ENCODE assay signal across 29 cellular contexts in the genomic region with DNA sequence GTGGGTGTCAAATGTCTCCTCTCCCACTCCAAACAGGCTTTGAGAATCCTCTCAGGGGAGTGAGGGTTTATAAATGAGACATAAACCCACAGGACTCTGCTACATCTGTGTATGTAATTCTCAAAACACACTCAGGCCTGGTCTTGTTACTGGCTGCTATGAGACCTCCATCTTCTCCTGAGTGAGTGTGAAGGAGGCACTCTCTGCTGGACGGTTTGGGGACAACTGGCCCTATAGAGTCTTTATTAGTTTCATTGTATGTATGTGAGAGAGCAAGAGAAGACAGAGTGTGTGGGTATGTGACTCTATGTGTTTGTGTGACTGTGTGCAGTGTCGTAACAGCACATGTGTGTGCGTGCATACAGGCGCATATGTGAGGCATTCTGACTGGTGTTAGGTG. TPM values are rescaled to one million over a fixed set of nuclear protein-coding genes. Genes with fewer than 3 reads are reported as not detected.
DNase-seq lines count a peak whose midpoint lies in the region; ATAC-seq, FAIRE-seq and TF ChIP-seq lines count a peak whose summit lies in the region.
"Had no signal": no experiment of that assay in that cellular context is flagged by ENCODE, and none has a peak within 500 bp of the region (broad histone marks: within the 10 kb centered on the region; RNA-seq: fewer than 3 reads in every experiment).

No MANE protein-coding gene starts in this region.

- BruUV-seq in HepG2 (replicated peaks; lab: Mats Ljungman, UMichigan): no TSS peak

- CTCF ChIA-PET in HepG2 (lab: Yijun Ruan, JAX; ENCODE audit: low intra/inter-chr PET ratio, low total read pairs): no interaction called here

- H4K20me1 ChIP-seq in HepG2 (ENCODE audit: insufficient read depth, low read length): no peaks in the 10 kb centered on the region
- H4K20me1 ChIP-seq: BLaER1 had no signal

- H3K9me3 Mint-ChIP-seq in osteocyte (ENCODE audit: unreplicated experiment): peaks cover 19% of the 10 kb centered on the region
- H3K9me3 Mint-ChIP-seq in endodermal cell: peaks cover 32% of the 10 kb centered on the region

- H3K4me1 Mint-ChIP-seq in osteocyte (ENCODE audit: unreplicated experiment) (no peaks in the 10 kb centered on the region), endodermal cell (no peaks in the 10 kb centered on the region)
- H3K4me1 Mint-ChIP-seq: CD14-positive monocyte; CD4-positive, alpha-beta memory T cell; CD4-positive, CD25-positive, alpha-beta regulatory T cell; CD8-positive, alpha-beta memory T cell had no signal

- H3K9me3 ChIP-seq in HepG2 (ENCODE audit: low read length) (no peaks in the 10 kb centered on the region), endodermal cell (ENCODE audit: control insufficient read depth, low read length) (peaks cover 63% of the 10 kb centered on the region)
- H3K9me3 ChIP-seq: A549, BE2C, BLaER1 had no signal

- TF ChIP-seq EP300 in HepG2 (IDR thresholded peaks at IDR 0.05; ENCODE audit: low read depth in 2 of 2, low read length in 2 of 2) (no peak), HepG2 (CRISPR knock-in tag; IDR thresholded peaks at IDR 0.05; ENCODE audit: borderline replicate concordance) (no peak)

- ATAC-seq in HepG2: peak; percentile 71
- ATAC-seq: A549 had no signal

- H3K9ac ChIP-seq in HepG2 (ENCODE audit: insufficient read depth, low read depth, low read length) (no peak overlapping the region), endodermal cell (ENCODE audit: extremely low read depth, low read length, poor library complexity, severe bottlenecking) (no peak overlapping the region)
- H3K9ac ChIP-seq: BLaER1 had no signal

- POLR2A ChIA-PET in HepG2 (lab: Yijun Ruan, JAX): interaction anchor here (2.0 kb wide), 1 partner anchor 10 kb away, joined by 6 read pairs; a partner anchor contains a TSS

- H3K27ac Mint-ChIP-seq in osteocyte (ENCODE audit: unreplicated experiment): no peak overlapping the region
- no peak overlapping the region for H3K27ac Mint-ChIP-seq in endodermal cell
- H3K27ac Mint-ChIP-seq: CD14-positive monocyte; CD4-positive, alpha-beta memory T cell; CD4-positive, CD25-positive, alpha-beta regulatory T cell; CD8-positive, alpha-beta memory T cell had no signal

- DNase-seq in HuH-7 (ENCODE audit: low spot score) (peak; percentile 20), HepG2 (ENCODE audit: low spot score) (peak; percentile 15), osteocyte (ENCODE audit: extremely low spot score, unreplicated experiment) (peak; percentile 30), G401 (ENCODE audit: low spot score) (no peak), NCI-H226 (no peak), endodermal cell (no peak)
- DNase-seq: AML-193; BE2C; C1 segment of cervical spinal cord; CD4-positive, alpha-beta memory T cell; CD4-positive, CD25-positive, alpha-beta regulatory T cell; CD8-positive, alpha-beta memory T cell; COR-L47; DMS 273 treated with DMSO at 0.1 percent for 48 hours; DMS153; DMS53; DMS79; DND-41; EL; GF-D8 had no signal

- TF ChIP-seq CTCF in HepG2 (CRISPR knock-in tag; IDR thresholded peaks at IDR 0.05) (peak; percentile 40), osteocyte (IDR thresholded peaks at IDR 0.05) (no peak), endodermal cell (conservative IDR thresholded peaks at IDR 0.05) (no peak)

- in situ Hi-C loops in HepG2 (cut with HindIII; ENCODE audit: extremely low pct_ligation_motif_present, low pct_unique_long_range_greater_than_20kb): no loop called here
- in situ Hi-C loops in G401 (cut with HindIII; ENCODE audit: low sequenced_read_pairs): no loop called here

- H3K4me1 ChIP-seq in HepG2 (ENCODE audit: insufficient read depth, low read length): no peaks in the 10 kb centered on the region
- H3K4me1 ChIP-seq in endodermal cell (ENCODE audit: control insufficient read depth, insufficient read depth, low read length): no peaks in the 10 kb centered on the region
- H3K4me1 ChIP-seq: A549, BE2C, BLaER1 had no signal

- H3K36me3 Mint-ChIP-seq in osteocyte (ENCODE audit: unreplicated experiment) (no peaks in the 10 kb centered on the region), endodermal cell (ENCODE audit: low read depth) (peaks cover 3% of the 10 kb centered on the region)
- H3K36me3 Mint-ChIP-seq: CD4-positive, alpha-beta memory T cell; CD4-positive, CD25-positive, alpha-beta regulatory T cell had no signal

- 92% methylated on average over 4 of the region's 4 CpGs for WGBS in HepG2 (ENCODE audit: low lambda C conversion rate)
- WGBS in endodermal cell (ENCODE audit: insufficient coverage in 1 of 2, insufficient read length in 1 of 2), 2 experiments: 78 to 79% methylated on average over 2 to 4 of the region's 4 CpGs

- H3K4me2 ChIP-seq in HepG2 (ENCODE audit: low read depth, low read length): no peak overlapping the region
- H3K4me2 ChIP-seq: A549, BLaER1 had no signal

- H3K27ac ChIP-seq in HepG2 (ENCODE audit: extremely low read length, insufficient read depth, low read length): no peak overlapping the region
- H3K27ac ChIP-seq in endodermal cell (ENCODE audit: low read depth, low read length): no peak overlapping the region
- H3K27ac ChIP-seq: 22Rv1, A549, BLaER1 had no signal

- no peaks in the 10 kb centered on the region for H3K79me2 ChIP-seq in HepG2 (ENCODE audit: insufficient read depth, low read length)

- no peak for FAIRE-seq in HepG2 (lab: Jason Lieb, UNC)
- FAIRE-seq: A549, G401.6, GM12891, GM19239 had no signal

- TF ChIP-seq RAD21 in HepG2 (CRISPR knock-in tag; IDR thresholded peaks at IDR 0.05): no peak

- intact Hi-C loops in HepG2 (cut with micrococcal nuclease; ENCODE audit: unreplicated experiment): no loop called here

- TF ChIP-seq POLR2A in HepG2 (IDR thresholded peaks at IDR 0.05; ENCODE audit: insufficient read depth in 1 of 2, low read depth in 2 of 2, low read length in 2 of 2): no peak

- H2AFZ ChIP-seq in HepG2 (ENCODE audit: low read length): no peak overlapping the region

- no peaks in the 10 kb centered on the region for H3K27me3 Mint-ChIP-seq in osteocyte (ENCODE audit: unreplicated experiment)
- no peaks in the 10 kb centered on the region for H3K27me3 Mint-ChIP-seq in endodermal cell (ENCODE audit: insufficient read depth)

- H3K36me3 ChIP-seq in HepG2 (replicated peaks in 1 of 2; ENCODE audit: control insufficient read depth in 1 of 2, insufficient read depth in 2 of 2, low read length in 2 of 2) (peaks cover 0 to 8% of the 10 kb centered on the region in 2 experiments; a peak in 2 of 5 replicates), endodermal cell (ENCODE audit: control insufficient read depth, insufficient read depth, low read length) (no peaks in the 10 kb centered on the region)
- H3K36me3 ChIP-seq: BE2C, BLaER1 had no signal

- no peaks in the 10 kb centered on the region for H3K27me3 ChIP-seq in HepG2 (ENCODE audit: control insufficient read depth in 1 of 2, insufficient read depth in 2 of 2, low read length in 2 of 2)
- H3K27me3 ChIP-seq in endodermal cell (ENCODE audit: control insufficient read depth, insufficient read depth, low read length, poor library complexity, severe bottlenecking): no peaks in the 10 kb centered on the region
- H3K27me3 ChIP-seq: BE2C, BLaER1 had no signal

- H3K4me3 ChIP-seq in HepG2 (replicated peaks in 1 of 3; ENCODE audit: insufficient read depth in 1 of 3, low read depth in 2 of 3, low read length in 3 of 3) (no peak overlapping the region), endodermal cell (ENCODE audit: low read length) (no peak overlapping the region)
- H3K4me3 ChIP-seq: A549, BLaER1 had no signal

- H3K4me3 Mint-ChIP-seq in osteocyte (ENCODE audit: unreplicated experiment): no peak overlapping the region
- H3K4me3 Mint-ChIP-seq in endodermal cell: no peak overlapping the region
- H3K4me3 Mint-ChIP-seq: CD14-positive monocyte; CD4-positive, alpha-beta memory T cell; CD4-positive, CD25-positive, alpha-beta regulatory T cell; CD8-positive, alpha-beta memory T cell had no signal

RNA-seq across cellular contexts. Expression of a gene that starts 9.6 kb away (rescaled TPM):
- 7.2 and 30.8 TPM in 2 replicates for total RNA-seq in HepG2 (2016; rRNA removed; fragmentation: Illumina TruSeq; extraction: Trizol)
- 7.6 and 8.4 TPM in 2 replicates for total RNA-seq in HepG2 (2016; cell fraction: cytosol; rRNA removed; fragmentation: Illumina TruSeq; extraction: Trizol; ENCODE audit: low read depth)
- total RNA-seq in HepG2 (2016; cell fraction: insoluble cytoplasmic fraction; rRNA removed; fragmentation: Illumina TruSeq; extraction: Trizol): 8.4 and 31.2 TPM in 2 replicates
- 7.5 and 8.0 TPM in 2 replicates for total RNA-seq in HepG2 (2016; cell fraction: membrane; rRNA removed; fragmentation: Illumina TruSeq; extraction: Trizol)
- 58.4 and 69.5 TPM in 2 replicates for total RNA-seq in HepG2 (2016; cell fraction: nucleus; rRNA removed; fragmentation: Illumina TruSeq; extraction: Trizol)
- 29.9 and 47.3 TPM in 2 replicates for polyA plus RNA-seq in HepG2 (2011; rRNA removed)
- polyA plus RNA-seq in HepG2 (2011; cell fraction: cytosol; rRNA removed): 17.8 and 24.8 TPM in 2 replicates
- polyA plus RNA-seq in HepG2 (2011; cell fraction: nucleus; rRNA removed): 265 and 292 TPM in 2 replicates
- polyA plus RNA-seq in HepG2 (2012): 24.1 and 32.2 TPM in 2 replicates
- polyA plus RNA-seq in HepG2 (2016; cell fraction: cytosol; fragmentation: Illumina TruSeq; extraction: Trizol; ENCODE audit: low read depth): 5.0 and 5.2 TPM in 2 replicates
- polyA plus RNA-seq in HepG2 (2016; cell fraction: insoluble cytoplasmic fraction; fragmentation: Illumina TruSeq; extraction: Trizol; ENCODE audit: low read depth): 7.9 and 8.8 TPM in 2 replicates
- 6.3 and 6.8 TPM in 2 replicates for polyA plus RNA-seq in HepG2 (2016; cell fraction: membrane; fragmentation: Illumina TruSeq; extraction: Trizol; ENCODE audit: low read depth)
- 110 and 117 TPM in 2 replicates for polyA plus RNA-seq in HepG2 (2016; cell fraction: nucleus; fragmentation: Illumina TruSeq; extraction: Trizol; ENCODE audit: insufficient read depth, low read depth)
- polyA minus RNA-seq in HepG2 (2011; rRNA and poly(A)+ RNA removed; ENCODE audit: low replicate concordance): 30.7 and 43.0 TPM in 2 replicates
- polyA minus RNA-seq in HepG2 (2011; cell fraction: cytosol; rRNA and poly(A)+ RNA removed): 11.0 and 11.8 TPM in 2 replicates
- 81.9 and 132 TPM in 2 replicates for polyA minus RNA-seq in HepG2 (2011; cell fraction: nucleus; rRNA and poly(A)+ RNA removed)
- total RNA-seq in osteocyte: not detected in 2 replicates
- 5.3 and 19.4 TPM in 2 replicates for total RNA-seq in G401 (2014; rRNA removed; shearing (Covaris generic))
- not detected for total RNA-seq in endodermal cell
- polyA plus RNA-seq in endodermal cell (2013, experiment 1 of 2): not detected
- not detected for polyA plus RNA-seq in endodermal cell (2013, experiment 2 of 2)
- total RNA-seq: CD4-positive, CD25-positive, alpha-beta regulatory T cell had no signal
- polyA plus RNA-seq: CD14-positive monocyte; CD8-positive, alpha-beta memory T cell had no signal

RNA-seq across cellular contexts. Expression of a gene that starts 22.5 kb away (rescaled TPM):
- 5.6 and 17.8 TPM in 2 replicates for total RNA-seq in HepG2 (2016; rRNA removed; fragmentation: Illumina TruSeq; extraction: Trizol)
- 1.5 and 1.8 TPM in 2 replicates for total RNA-seq in HepG2 (2016; cell fraction: cytosol; rRNA removed; fragmentation: Illumina TruSeq; extraction: Trizol; ENCODE audit: low read depth)
- total RNA-seq in HepG2 (2016; cell fraction: insoluble cytoplasmic fraction; rRNA removed; fragmentation: Illumina TruSeq; extraction: Trizol): 5.2 and 19.4 TPM in 2 replicates
- 3.3 and 3.5 TPM in 2 replicates for total RNA-seq in HepG2 (2016; cell fraction: membrane; rRNA removed; fragmentation: Illumina TruSeq; extraction: Trizol)
- total RNA-seq in HepG2 (2016; cell fraction: nucleus; rRNA removed; fragmentation: Illumina TruSeq; extraction: Trizol): 31.5 and 33.3 TPM in 2 replicates
- polyA plus RNA-seq in HepG2 (2011; rRNA removed): 22.8 and 36.6 TPM in 2 replicates
- 8.9 and 9.0 TPM in 2 replicates for polyA plus RNA-seq in HepG2 (2011; cell fraction: cytosol; rRNA removed)
- polyA plus RNA-seq in HepG2 (2011; cell fraction: nucleus; rRNA removed): 112 and 139 TPM in 2 replicates
- 18.0 and 18.4 TPM in 2 replicates for polyA plus RNA-seq in HepG2 (2012)
- polyA plus RNA-seq in HepG2 (2016; cell fraction: cytosol; fragmentation: Illumina TruSeq; extraction: Trizol; ENCODE audit: low read depth): 0.71 and 0.78 TPM in 2 replicates
- polyA plus RNA-seq in HepG2 (2016; cell fraction: insoluble cytoplasmic fraction; fragmentation: Illumina TruSeq; extraction: Trizol; ENCODE audit: low read depth): 3.8 and 5.7 TPM in 2 replicates
- 1.4 and 1.6 TPM in 2 replicates for polyA plus RNA-seq in HepG2 (2016; cell fraction: membrane; fragmentation: Illumina TruSeq; extraction: Trizol; ENCODE audit: low read depth)
- 55.9 and 57.1 TPM in 2 replicates for polyA plus RNA-seq in HepG2 (2016; cell fraction: nucleus; fragmentation: Illumina TruSeq; extraction: Trizol; ENCODE audit: insufficient read depth, low read depth)
- polyA minus RNA-seq in HepG2 (2011; rRNA and poly(A)+ RNA removed; ENCODE audit: low replicate concordance): 4.2 and 53.5 TPM in 2 replicates
- 6.2 and 7.0 TPM in 2 replicates for polyA minus RNA-seq in HepG2 (2011; cell fraction: cytosol; rRNA and poly(A)+ RNA removed)
- polyA minus RNA-seq in HepG2 (2011; cell fraction: nucleus; rRNA and poly(A)+ RNA removed): 92.7 and 137 TPM in 2 replicates
- not detected in 2 replicates for total RNA-seq in osteocyte
- not detected in 2 replicates for total RNA-seq in G401 (2014; rRNA removed; shearing (Covaris generic))
- not detected for total RNA-seq in endodermal cell
- not detected for polyA plus RNA-seq in endodermal cell (2013, experiment 1 of 2)
- not detected for polyA plus RNA-seq in endodermal cell (2013, experiment 2 of 2)
- total RNA-seq: CD4-positive, alpha-beta memory T cell; CD4-positive, CD25-positive, alpha-beta regulatory T cell; Daoy had no signal
- polyA plus RNA-seq: CD4-positive, alpha-beta memory T cell; CD4-positive, CD25-positive, alpha-beta regulatory T cell; CD8-positive, alpha-beta memory T cell had no signal

RNA-seq across cellular contexts. Expression of a gene that starts 48.2 kb away (rescaled TPM):
- not detected in 2 replicates for total RNA-seq in HepG2 (2016; rRNA removed; fragmentation: Illumina TruSeq; extraction: Trizol)
- total RNA-seq in HepG2 (2016; cell fraction: cytosol; rRNA removed; fragmentation: Illumina TruSeq; extraction: Trizol; ENCODE audit: low read depth): not detected in 2 replicates
- total RNA-seq in HepG2 (2016; cell fraction: insoluble cytoplasmic fraction; rRNA removed; fragmentation: Illumina TruSeq; extraction: Trizol): not detected in 2 replicates
- not detected in 2 replicates for total RNA-seq in HepG2 (2016; cell fraction: membrane; rRNA removed; fragmentation: Illumina TruSeq; extraction: Trizol)
- total RNA-seq in HepG2 (2016; cell fraction: nucleus; rRNA removed; fragmentation: Illumina TruSeq; extraction: Trizol): not detected in 2 replicates
- not detected in 2 replicates for polyA plus RNA-seq in HepG2 (2011; rRNA removed)
- polyA plus RNA-seq in HepG2 (2011; cell fraction: cytosol; rRNA removed): not detected in 2 replicates
- polyA plus RNA-seq in HepG2 (2011; cell fraction: nucleus; rRNA removed): not detected in 2 replicates
- not detected in 2 replicates for polyA plus RNA-seq in HepG2 (2012)
- polyA plus RNA-seq in HepG2 (2016; cell fraction: cytosol; fragmentation: Illumina TruSeq; extraction: Trizol; ENCODE audit: low read depth): not detected in 2 replicates
- not detected in 2 replicates for polyA plus RNA-seq in HepG2 (2016; cell fraction: insoluble cytoplasmic fraction; fragmentation: Illumina TruSeq; extraction: Trizol; ENCODE audit: low read depth)
- polyA plus RNA-seq in HepG2 (2016; cell fraction: membrane; fragmentation: Illumina TruSeq; extraction: Trizol; ENCODE audit: low read depth): not detected in 2 replicates
- polyA plus RNA-seq in HepG2 (2016; cell fraction: nucleus; fragmentation: Illumina TruSeq; extraction: Trizol; ENCODE audit: insufficient read depth, low read depth): not detected in 2 replicates
- polyA minus RNA-seq in HepG2 (2011; rRNA and poly(A)+ RNA removed; ENCODE audit: low replicate concordance): not detected in 2 replicates
- not detected in 2 replicates for polyA minus RNA-seq in HepG2 (2011; cell fraction: cytosol; rRNA and poly(A)+ RNA removed)
- not detected in 2 replicates for polyA minus RNA-seq in HepG2 (2011; cell fraction: nucleus; rRNA and poly(A)+ RNA removed)
- total RNA-seq in osteocyte: not detected in 2 replicates
- not detected in 2 replicates for total RNA-seq in G401 (2014; rRNA removed; shearing (Covaris generic))
- total RNA-seq in endodermal cell: not detected
- polyA plus RNA-seq in endodermal cell (2013, experiment 1 of 2): not detected
- not detected for polyA plus RNA-seq in endodermal cell (2013, experiment 2 of 2)
- total RNA-seq: A172; CD4-positive, alpha-beta memory T cell; CD4-positive, CD25-positive, alpha-beta regulatory T cell; CD8-positive, alpha-beta memory T cell; Daoy had no signal
- polyA plus RNA-seq: A549; CD14-positive monocyte; CD4-positive, alpha-beta memory T cell; CD4-positive, CD25-positive, alpha-beta regulatory T cell; CD8-positive, alpha-beta memory T cell had no signal

Comparison
In these comparisons a context has a peak if more than half of its experiments do, and no peak if none do; other contexts are left out.
1. DNase-seq: peak in HuH-7 (single experiment), HepG2 (single experiment) and osteocyte (single experiment); none in G401 (single experiment), NCI-H226 (single experiment) and endodermal cell (single experiment).